In genomic region chr13:51577690-51578089, GRCh38 we compare ENCODE assay signal across 18 cellular contexts.
"Had no signal": no experiment of that assay in that cellular context is flagged by ENCODE, and none has a peak within 500 bp of the region (broad histone marks: within the 10 kb centered on the region; RNA-seq: fewer than 3 reads in every experiment).

No MANE protein-coding gene starts in this region.

- DNase-seq: activated B cell treated with CpG ODN at 0.5 μM for 24 hours; activated CD4-positive, alpha-beta T cell treated with anti-CD3 and anti-CD28 coated beads for 36 hours; activated CD4-positive, alpha-beta T cell treated with anti-CD3 and anti-CD28 coated beads, Interleukin-2, amount 50 U/mL, for 4 hours; activated CD8-positive, alpha-beta memory T cell treated with anti-CD3 and anti-CD28 coated beads for 24 hours; activated CD8-positive, alpha-beta memory T cell treated with anti-CD3 and anti-CD28 coated beads, Interleukin-2, amount 50 U/mL, for 4 hours; activated naive CD4-positive, alpha-beta T cell; activated T-cell treated with anti-CD3 and anti-CD28 coated beads, Interleukin-2, amount 50 U/mL, for 4 hours; adrenal gland; colonic mucosa; foreskin fibroblast; lower lobe of right lung; naive thymus-derived CD4-positive, alpha-beta T cell; retina; stimulated activated CD4-positive, alpha-beta T cell treated with anti-CD3 and anti-CD28 coated beads, Interleukin-4, amount 100 ng/mL, for 24 hours; stimulated activated naive CD4-positive, alpha-beta T cell treated with Interleukin-2 at 50 U/mL for 16 hours; T1000 had no signal

- H3K4me3 ChIP-seq: adrenal gland, ascending aorta, colonic mucosa, lower lobe of right lung had no signal

- H3K9me3 ChIP-seq: adrenal gland, ascending aorta, colonic mucosa, lower lobe of right lung had no signal

- H3K27ac ChIP-seq: adrenal gland, ascending aorta, colonic mucosa, lower lobe of right lung had no signal

- ATAC-seq: activated CD4-positive, alpha-beta T cell treated with anti-CD3 and anti-CD28 coated beads for 36 hours; activated T-cell treated with anti-CD3 and anti-CD28 coated beads, Interleukin-2, amount 50 U/mL, for 4 hours; left lobe of liver; lower lobe of right lung; naive thymus-derived CD4-positive, alpha-beta T cell had no signal

- H3K4me1 ChIP-seq: adrenal gland, ascending aorta, colonic mucosa, lower lobe of right lung had no signal

- H3K27me3 ChIP-seq: adrenal gland, ascending aorta, colonic mucosa had no signal

- H3K36me3 ChIP-seq: adrenal gland, ascending aorta, colonic mucosa, lower lobe of right lung had no signal
